ENCODE assay signal across 22 cellular contexts in genomic region chr6:159999240-159999671, GRCh38. TPM values are rescaled to one million over a fixed set of nuclear protein-coding genes. Genes with fewer than 3 reads are reported as not detected.
DNase-seq lines count a peak whose midpoint lies in the region; ATAC-seq and TF ChIP-seq lines count a peak whose summit lies in the region.
"Had no signal": no experiment of that assay in that cellular context is flagged by ENCODE, and none has a peak within 500 bp of the region (broad histone marks: within the 10 kb centered on the region; RNA-seq: fewer than 3 reads in every experiment).

No MANE protein-coding gene starts in this region.

- H3K27ac ChIP-seq in endodermal cell (ENCODE audit: low read depth, low read length), result no peak overlapping the region
- H3K27ac ChIP-seq: coronary artery, uterus had no signal

- peaks cover 2 to 3% of the 10 kb centered on the region in 2 donors for H3K9me3 Mint-ChIP-seq in activated T-cell treated with anti-CD3 and anti-CD28 coated beads, Interleukin-2, amount 50 U/mL, for 72 hours
- H3K9me3 Mint-ChIP-seq in T-cell (peaks cover 3 to 14% (median 5%) of the 10 kb centered on the region in 3 donors), endodermal cell (peaks cover 4% of the 10 kb centered on the region)
- H3K9me3 Mint-ChIP-seq in stimulated activated naive CD8-positive, alpha-beta T cell treated with anti-CD3 and anti-CD28 coated beads, Interleukin-15, amount 100 ng/mL, for 72 hours, result peaks cover 4 to 7% of the 10 kb centered on the region in 2 donors

- ATAC-seq in activated T-cell treated with anti-CD3 and anti-CD28 coated beads, Interleukin-2, amount 50 U/mL, for 72 hours (replicated peaks in 1 of 2), result peak; percentile 55 to 72
- peak in 3 of 4 experiments; percentile 36 to 55 (median 46) for ATAC-seq in T-cell (replicated peaks in 1 of 4)
- peak; percentile 70 for ATAC-seq in stimulated activated naive CD8-positive, alpha-beta T cell treated with anti-CD3 and anti-CD28 coated beads, Interleukin-15, amount 100 ng/mL, for 72 hours
- ATAC-seq in GM21576 (IDR thresholded peaks at IDR 0.05; ENCODE audit: unreplicated experiment), result no peak
- ATAC-seq: GM12878 had no signal

- no peak overlapping the region for H3K4me3 ChIP-seq in endodermal cell (ENCODE audit: low read length)
- H3K4me3 ChIP-seq: coronary artery, GM12878, uterus had no signal

- H3K9ac ChIP-seq in endodermal cell (ENCODE audit: extremely low read depth, low read length, poor library complexity, severe bottlenecking), result no peak overlapping the region

- no peaks in the 10 kb centered on the region for H3K27me3 Mint-ChIP-seq in activated T-cell treated with anti-CD3 and anti-CD28 coated beads, Interleukin-2, amount 50 U/mL, for 72 hours (ENCODE audit: low read depth)
- H3K27me3 Mint-ChIP-seq in T-cell, result no peaks in the 10 kb centered on the region
- no peaks in the 10 kb centered on the region for H3K27me3 Mint-ChIP-seq in endodermal cell (ENCODE audit: insufficient read depth)
- no peaks in the 10 kb centered on the region for H3K27me3 Mint-ChIP-seq in stimulated activated naive CD8-positive, alpha-beta T cell treated with anti-CD3 and anti-CD28 coated beads, Interleukin-15, amount 100 ng/mL, for 72 hours
- H3K27me3 Mint-ChIP-seq: activated B cell treated with CpG ODN at 0.5 μM for 24 hours had no signal

- peak overlapping the region; percentile 5 to 23 for H3K4me3 Mint-ChIP-seq in activated T-cell treated with anti-CD3 and anti-CD28 coated beads, Interleukin-2, amount 50 U/mL, for 72 hours
- H3K4me3 Mint-ChIP-seq in T-cell (peak overlapping the region in 1 of 3 donors; percentile 71), endodermal cell (no peak overlapping the region)
- H3K4me3 Mint-ChIP-seq in stimulated activated naive CD8-positive, alpha-beta T cell treated with anti-CD3 and anti-CD28 coated beads, Interleukin-15, amount 100 ng/mL, for 72 hours, result peak overlapping the region; percentile 35 to 59
- H3K4me3 Mint-ChIP-seq: activated B cell treated with CpG ODN at 0.5 μM for 24 hours, CD14-positive monocyte, nephron progenitor cell had no signal

- H3K36me3 ChIP-seq in endodermal cell (ENCODE audit: control insufficient read depth, insufficient read depth, low read length), result peaks cover 35% of the 10 kb centered on the region
- H3K36me3 ChIP-seq: uterus had no signal

- CTCF ChIA-PET in T-cell (lab: Charles Lee), result interaction anchor here in 1 of 2 donors (0.6 kb wide), 1 partner anchor 136 kb away, joined by 3 read pairs; no protein-coding TSS in a partner anchor

- no peaks in the 10 kb centered on the region for H3K9me3 ChIP-seq in endodermal cell (ENCODE audit: control insufficient read depth, low read length)

- no peak for DNase-seq in activated T-cell treated with anti-CD3 and anti-CD28 coated beads, Interleukin-2, amount 50 U/mL, for 72 hours
- DNase-seq in activated T-cell treated with anti-CD3 and anti-CD28 coated beads, Interleukin-2, amount 50 U/mL, for 48 hours, result no peak
- no peak for DNase-seq in T-cell
- no peak for DNase-seq in endodermal cell
- DNase-seq in stimulated activated naive CD8-positive, alpha-beta T cell treated with anti-CD3 and anti-CD28 coated beads, Interleukin-15, amount 100 ng/mL, for 72 hours, result no peak
- DNase-seq in NCI-H2081 (lab: John Stamatoyannopoulos, UW), result no peak
- no peak for DNase-seq in mesenteric fat pad (ENCODE audit: low spot score)
- DNase-seq: ACHN; activated B cell treated with CpG ODN at 0.5 μM for 24 hours; DMS153; islet precursor cell; NCI-H1436 treated with DMSO at 0.1 percent for 48 hours; nephron progenitor cell; OCI-M1; posterior cingulate gyrus; SHP77; stimulated activated CD4-positive, alpha-beta T cell treated with anti-CD3 and anti-CD28 coated beads, Interleukin-4, amount 100 ng/mL, for 1 hour; uterus had no signal

- TF ChIP-seq CTCF in endodermal cell (conservative IDR thresholded peaks at IDR 0.05), result no peak

- H3K4me1 ChIP-seq in endodermal cell (ENCODE audit: control insufficient read depth, insufficient read depth, low read length), result peaks cover 5% of the 10 kb centered on the region
- H3K4me1 ChIP-seq: uterus had no signal

- H3K4me1 Mint-ChIP-seq in activated T-cell treated with anti-CD3 and anti-CD28 coated beads, Interleukin-2, amount 50 U/mL, for 72 hours (ENCODE audit: low read depth), result peaks cover 70% of the 10 kb centered on the region
- H3K4me1 Mint-ChIP-seq in T-cell (peaks cover 64 to 73% (median 72%) of the 10 kb centered on the region in 3 donors), endodermal cell (peaks cover 34% of the 10 kb centered on the region)
- peaks cover 74% of the 10 kb centered on the region for H3K4me1 Mint-ChIP-seq in stimulated activated naive CD8-positive, alpha-beta T cell treated with anti-CD3 and anti-CD28 coated beads, Interleukin-15, amount 100 ng/mL, for 72 hours

- peak overlapping the region; percentile 63 for H3K27ac Mint-ChIP-seq in activated T-cell treated with anti-CD3 and anti-CD28 coated beads, Interleukin-2, amount 50 U/mL, for 72 hours
- H3K27ac Mint-ChIP-seq in T-cell (peak overlapping the region in 1 of 2 donors; percentile 50), endodermal cell (peak overlapping the region; percentile 11)
- peak overlapping the region; percentile 49 to 85 for H3K27ac Mint-ChIP-seq in stimulated activated naive CD8-positive, alpha-beta T cell treated with anti-CD3 and anti-CD28 coated beads, Interleukin-15, amount 100 ng/mL, for 72 hours
- H3K27ac Mint-ChIP-seq: activated B cell treated with CpG ODN at 0.5 μM for 24 hours had no signal

- peaks cover 17 to 38% of the 10 kb centered on the region in 2 donors for H3K36me3 Mint-ChIP-seq in activated T-cell treated with anti-CD3 and anti-CD28 coated beads, Interleukin-2, amount 50 U/mL, for 72 hours (ENCODE audit: insufficient read depth in 2 of 2)
- peaks cover 54% of the 10 kb centered on the region for H3K36me3 Mint-ChIP-seq in T-cell
- peaks cover 29% of the 10 kb centered on the region for H3K36me3 Mint-ChIP-seq in endodermal cell (ENCODE audit: low read depth)

- WGBS in endodermal cell (ENCODE audit: insufficient coverage in 1 of 2, insufficient read length in 1 of 2), 2 experiments, result 95% methylated on average over 4 to 6 of the region's 6 CpGs

- H3K27me3 ChIP-seq in endodermal cell (ENCODE audit: control insufficient read depth, insufficient read depth, low read length, poor library complexity, severe bottlenecking), result no peaks in the 10 kb centered on the region
- H3K27me3 ChIP-seq: uterus had no signal

- POLR2A ChIA-PET in T-cell (lab: Charles Lee), result interaction anchor here (0.5 to 0.8 kb wide), 2 partner anchors 31 to 1062 kb away, joined by 3 read pairs; no protein-coding TSS in a partner anchor

RNA-seq across cellular contexts. Expression of gene IGF2R, which starts 30.4 kb away (rescaled TPM):
- 10 to 100 TPM; 68.9 to 83.6 TPM for total RNA-seq in activated T-cell treated with anti-CD3 and anti-CD28 coated beads, Interleukin-2, amount 50 U/mL, for 72 hours
- total RNA-seq in T-cell (10 to 100 TPM; 63.4 to 87.5 (median 70.5) TPM), endodermal cell (100 to 1,000 TPM; 103 to 130 TPM), mesenteric fat pad (111 TPM)
- 42.4 TPM for polyA plus RNA-seq in endodermal cell (2013, experiment 1 of 2)
- polyA plus RNA-seq in endodermal cell (2013, experiment 2 of 2), result 45.1 TPM
